In the genomic region with DNA sequence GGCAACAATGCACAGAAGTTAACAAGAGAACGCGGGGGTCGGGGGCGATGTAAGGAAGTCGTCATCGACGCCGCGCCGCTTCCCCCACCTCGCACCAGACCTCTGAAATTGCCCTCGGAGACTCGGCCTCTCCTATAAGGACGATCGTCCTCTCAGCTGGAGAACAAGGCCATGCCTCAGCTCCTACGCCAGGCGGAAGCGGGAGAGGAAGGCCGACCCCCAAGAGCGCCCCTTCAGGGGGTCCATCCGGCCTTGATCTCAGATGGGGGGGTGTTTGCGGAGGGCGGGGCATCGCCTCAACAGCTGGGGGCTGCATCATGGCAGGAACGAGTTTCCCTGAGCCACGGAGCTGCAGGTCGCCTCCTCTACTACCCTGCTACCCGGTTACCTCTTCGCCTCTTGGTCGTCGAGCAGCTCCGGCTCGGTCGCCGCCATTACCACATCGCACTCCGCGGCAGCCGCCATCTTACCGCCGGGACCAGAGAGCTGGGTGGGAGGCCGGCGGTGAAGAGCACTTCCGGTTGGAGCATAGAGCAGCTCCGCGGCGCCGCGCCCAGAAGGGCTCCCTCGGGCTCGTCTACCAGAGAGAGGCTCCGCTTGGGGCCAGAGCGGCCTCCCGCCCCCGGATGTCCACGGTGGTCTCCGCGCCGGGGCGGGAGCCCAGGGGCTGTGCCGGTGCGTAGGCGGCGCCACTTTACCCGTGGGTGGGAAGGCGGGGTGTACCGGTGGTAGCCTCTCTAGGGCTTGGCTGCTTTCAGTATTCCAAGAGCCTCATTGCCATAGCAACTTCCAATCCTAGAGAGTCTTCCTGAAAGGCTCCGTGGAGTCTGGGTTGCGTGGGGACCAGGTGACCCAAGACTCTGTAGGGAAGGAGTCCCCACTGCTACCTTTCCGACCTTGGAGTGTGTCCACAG, we compare ENCODE assay signal across 1 cellular context.
TF ChIP-seq lines count a peak whose summit lies in the region.

A gene with protein sequence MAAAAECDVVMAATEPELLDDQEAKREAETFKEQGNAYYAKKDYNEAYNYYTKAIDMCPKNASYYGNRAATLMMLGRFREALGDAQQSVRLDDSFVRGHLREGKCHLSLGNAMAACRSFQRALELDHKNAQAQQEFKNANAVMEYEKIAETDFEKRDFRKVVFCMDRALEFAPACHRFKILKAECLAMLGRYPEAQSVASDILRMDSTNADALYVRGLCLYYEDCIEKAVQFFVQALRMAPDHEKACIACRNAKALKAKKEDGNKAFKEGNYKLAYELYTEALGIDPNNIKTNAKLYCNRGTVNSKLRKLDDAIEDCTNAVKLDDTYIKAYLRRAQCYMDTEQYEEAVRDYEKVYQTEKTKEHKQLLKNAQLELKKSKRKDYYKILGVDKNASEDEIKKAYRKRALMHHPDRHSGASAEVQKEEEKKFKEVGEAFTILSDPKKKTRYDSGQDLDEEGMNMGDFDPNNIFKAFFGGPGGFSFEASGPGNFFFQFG (minus strand): TSS at position 488 of the 914 bp plus-strand sequence. CDS start 23 bp downstream, at position 465.

TF ChIP-seq in K562, 482 proteins besides CTCF, POLR2A, EP300 and RAD21 (continued from another document and continues in another):
- peak; percentile 96 to 99 (median 99) for TF ChIP-seq YY1 (IDR thresholded peaks at IDR 0.05; ENCODE audit: borderline replicate concordance in 1 of 3, control insufficient read depth in 1 of 3, extremely low read depth in 1 of 3, insufficient read depth in 3 of 3, insufficient read length in 1 of 3, insufficient replicate concordance in 2 of 3, low read depth in 1 of 3, low read length in 2 of 3)
- TF ChIP-seq, protein P1, sequence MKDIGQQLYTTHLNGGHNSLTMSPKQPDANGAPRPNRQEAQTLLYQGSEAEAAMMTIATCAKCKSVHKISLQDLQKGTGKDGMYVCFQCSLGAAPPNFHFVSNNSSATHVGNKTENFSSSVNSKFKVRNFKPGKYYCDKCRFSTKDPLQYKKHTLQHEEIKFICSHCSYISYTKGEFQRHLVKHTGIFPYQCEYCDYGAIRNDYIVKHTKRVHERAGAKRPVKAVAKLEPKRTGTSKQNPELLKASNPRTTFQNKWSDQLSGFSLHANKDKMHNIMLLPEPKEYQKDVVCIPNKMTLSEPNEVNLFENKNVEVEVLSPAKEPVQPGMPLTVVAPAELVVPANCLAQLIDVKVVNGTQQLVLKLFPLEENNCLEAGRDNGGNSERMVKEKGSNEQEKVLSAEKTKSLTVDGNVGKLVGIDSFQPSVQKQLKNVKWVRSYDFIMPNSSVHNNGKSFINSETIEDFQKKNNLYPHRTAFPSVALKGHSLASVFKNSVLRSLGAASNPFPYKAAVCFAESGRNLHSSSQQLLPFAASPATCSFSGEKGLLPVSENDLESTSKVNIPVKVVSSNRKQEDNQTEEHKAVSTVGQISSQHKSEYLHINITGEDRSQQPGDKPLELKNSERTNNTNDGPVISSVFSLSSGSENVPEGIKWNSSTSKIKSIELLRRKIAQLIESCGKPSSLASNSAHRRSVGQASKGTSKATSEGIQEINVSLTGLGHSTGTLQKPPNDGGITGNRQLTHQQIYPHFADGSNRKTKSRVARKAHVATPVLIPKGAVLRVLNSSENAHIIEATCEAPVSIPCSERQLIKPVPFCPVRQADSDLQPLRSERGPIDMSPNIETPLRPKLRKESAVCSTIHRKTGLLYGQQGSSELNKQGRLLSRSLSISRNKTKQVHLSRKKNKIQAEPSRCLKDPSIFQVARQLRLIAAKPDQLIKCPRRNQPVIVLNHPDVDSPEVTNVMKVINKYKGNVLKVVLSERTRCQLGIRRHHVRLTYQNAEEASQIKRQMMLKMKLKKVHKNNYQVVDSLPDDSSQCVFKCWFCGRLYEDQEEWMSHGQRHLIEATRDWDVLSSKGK (CRISPR knock-in tag; IDR thresholded peaks at IDR 0.05) = no peak
- TF ChIP-seq POLR2AphosphoS5 (IDR thresholded peaks at IDR 0.05; ENCODE audit: control insufficient read depth, insufficient read depth, low read depth, low read length) = peak; percentile 91
- TF ChIP-seq, protein P2, sequence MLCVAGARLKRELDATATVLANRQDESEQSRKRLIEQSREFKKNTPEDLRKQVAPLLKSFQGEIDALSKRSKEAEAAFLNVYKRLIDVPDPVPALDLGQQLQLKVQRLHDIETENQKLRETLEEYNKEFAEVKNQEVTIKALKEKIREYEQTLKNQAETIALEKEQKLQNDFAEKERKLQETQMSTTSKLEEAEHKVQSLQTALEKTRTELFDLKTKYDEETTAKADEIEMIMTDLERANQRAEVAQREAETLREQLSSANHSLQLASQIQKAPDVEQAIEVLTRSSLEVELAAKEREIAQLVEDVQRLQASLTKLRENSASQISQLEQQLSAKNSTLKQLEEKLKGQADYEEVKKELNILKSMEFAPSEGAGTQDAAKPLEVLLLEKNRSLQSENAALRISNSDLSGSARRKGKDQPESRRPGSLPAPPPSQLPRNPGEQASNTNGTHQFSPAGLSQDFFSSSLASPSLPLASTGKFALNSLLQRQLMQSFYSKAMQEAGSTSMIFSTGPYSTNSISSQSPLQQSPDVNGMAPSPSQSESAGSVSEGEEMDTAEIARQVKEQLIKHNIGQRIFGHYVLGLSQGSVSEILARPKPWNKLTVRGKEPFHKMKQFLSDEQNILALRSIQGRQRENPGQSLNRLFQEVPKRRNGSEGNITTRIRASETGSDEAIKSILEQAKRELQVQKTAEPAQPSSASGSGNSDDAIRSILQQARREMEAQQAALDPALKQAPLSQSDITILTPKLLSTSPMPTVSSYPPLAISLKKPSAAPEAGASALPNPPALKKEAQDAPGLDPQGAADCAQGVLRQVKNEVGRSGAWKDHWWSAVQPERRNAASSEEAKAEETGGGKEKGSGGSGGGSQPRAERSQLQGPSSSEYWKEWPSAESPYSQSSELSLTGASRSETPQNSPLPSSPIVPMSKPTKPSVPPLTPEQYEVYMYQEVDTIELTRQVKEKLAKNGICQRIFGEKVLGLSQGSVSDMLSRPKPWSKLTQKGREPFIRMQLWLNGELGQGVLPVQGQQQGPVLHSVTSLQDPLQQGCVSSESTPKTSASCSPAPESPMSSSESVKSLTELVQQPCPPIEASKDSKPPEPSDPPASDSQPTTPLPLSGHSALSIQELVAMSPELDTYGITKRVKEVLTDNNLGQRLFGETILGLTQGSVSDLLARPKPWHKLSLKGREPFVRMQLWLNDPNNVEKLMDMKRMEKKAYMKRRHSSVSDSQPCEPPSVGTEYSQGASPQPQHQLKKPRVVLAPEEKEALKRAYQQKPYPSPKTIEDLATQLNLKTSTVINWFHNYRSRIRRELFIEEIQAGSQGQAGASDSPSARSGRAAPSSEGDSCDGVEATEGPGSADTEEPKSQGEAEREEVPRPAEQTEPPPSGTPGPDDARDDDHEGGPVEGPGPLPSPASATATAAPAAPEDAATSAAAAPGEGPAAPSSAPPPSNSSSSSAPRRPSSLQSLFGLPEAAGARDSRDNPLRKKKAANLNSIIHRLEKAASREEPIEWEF (CRISPR knock-in tag; IDR thresholded peaks at IDR 0.05) = no peak
- TF ChIP-seq, protein P3, sequence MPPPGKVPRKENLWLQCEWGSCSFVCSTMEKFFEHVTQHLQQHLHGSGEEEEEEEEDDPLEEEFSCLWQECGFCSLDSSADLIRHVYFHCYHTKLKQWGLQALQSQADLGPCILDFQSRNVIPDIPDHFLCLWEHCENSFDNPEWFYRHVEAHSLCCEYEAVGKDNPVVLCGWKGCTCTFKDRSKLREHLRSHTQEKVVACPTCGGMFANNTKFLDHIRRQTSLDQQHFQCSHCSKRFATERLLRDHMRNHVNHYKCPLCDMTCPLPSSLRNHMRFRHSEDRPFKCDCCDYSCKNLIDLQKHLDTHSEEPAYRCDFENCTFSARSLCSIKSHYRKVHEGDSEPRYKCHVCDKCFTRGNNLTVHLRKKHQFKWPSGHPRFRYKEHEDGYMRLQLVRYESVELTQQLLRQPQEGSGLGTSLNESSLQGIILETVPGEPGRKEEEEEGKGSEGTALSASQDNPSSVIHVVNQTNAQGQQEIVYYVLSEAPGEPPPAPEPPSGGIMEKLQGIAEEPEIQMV (tag; conservative IDR thresholded peaks at IDR 0.05; ENCODE audit: low read depth) = no peak
- peak; percentile 5; the same call in 1 of the 2 replicates for TF ChIP-seq KAT7 (CRISPR knock-in tag; IDR thresholded peaks at IDR 0.05; ENCODE audit: borderline replicate concordance)
- TF ChIP-seq ZNF583 (CRISPR knock-in tag; IDR thresholded peaks at IDR 0.05) = no peak
- TF ChIP-seq, protein P4, sequence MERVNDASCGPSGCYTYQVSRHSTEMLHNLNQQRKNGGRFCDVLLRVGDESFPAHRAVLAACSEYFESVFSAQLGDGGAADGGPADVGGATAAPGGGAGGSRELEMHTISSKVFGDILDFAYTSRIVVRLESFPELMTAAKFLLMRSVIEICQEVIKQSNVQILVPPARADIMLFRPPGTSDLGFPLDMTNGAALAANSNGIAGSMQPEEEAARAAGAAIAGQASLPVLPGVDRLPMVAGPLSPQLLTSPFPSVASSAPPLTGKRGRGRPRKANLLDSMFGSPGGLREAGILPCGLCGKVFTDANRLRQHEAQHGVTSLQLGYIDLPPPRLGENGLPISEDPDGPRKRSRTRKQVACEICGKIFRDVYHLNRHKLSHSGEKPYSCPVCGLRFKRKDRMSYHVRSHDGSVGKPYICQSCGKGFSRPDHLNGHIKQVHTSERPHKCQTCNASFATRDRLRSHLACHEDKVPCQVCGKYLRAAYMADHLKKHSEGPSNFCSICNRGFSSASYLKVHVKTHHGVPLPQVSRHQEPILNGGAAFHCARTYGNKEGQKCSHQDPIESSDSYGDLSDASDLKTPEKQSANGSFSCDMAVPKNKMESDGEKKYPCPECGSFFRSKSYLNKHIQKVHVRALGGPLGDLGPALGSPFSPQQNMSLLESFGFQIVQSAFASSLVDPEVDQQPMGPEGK (CRISPR knock-in tag; IDR thresholded peaks at IDR 0.05; ENCODE audit: borderline replicate concordance) = peak; percentile 50; the same call in 1 of the 2 replicates
- TF ChIP-seq, protein P5, sequence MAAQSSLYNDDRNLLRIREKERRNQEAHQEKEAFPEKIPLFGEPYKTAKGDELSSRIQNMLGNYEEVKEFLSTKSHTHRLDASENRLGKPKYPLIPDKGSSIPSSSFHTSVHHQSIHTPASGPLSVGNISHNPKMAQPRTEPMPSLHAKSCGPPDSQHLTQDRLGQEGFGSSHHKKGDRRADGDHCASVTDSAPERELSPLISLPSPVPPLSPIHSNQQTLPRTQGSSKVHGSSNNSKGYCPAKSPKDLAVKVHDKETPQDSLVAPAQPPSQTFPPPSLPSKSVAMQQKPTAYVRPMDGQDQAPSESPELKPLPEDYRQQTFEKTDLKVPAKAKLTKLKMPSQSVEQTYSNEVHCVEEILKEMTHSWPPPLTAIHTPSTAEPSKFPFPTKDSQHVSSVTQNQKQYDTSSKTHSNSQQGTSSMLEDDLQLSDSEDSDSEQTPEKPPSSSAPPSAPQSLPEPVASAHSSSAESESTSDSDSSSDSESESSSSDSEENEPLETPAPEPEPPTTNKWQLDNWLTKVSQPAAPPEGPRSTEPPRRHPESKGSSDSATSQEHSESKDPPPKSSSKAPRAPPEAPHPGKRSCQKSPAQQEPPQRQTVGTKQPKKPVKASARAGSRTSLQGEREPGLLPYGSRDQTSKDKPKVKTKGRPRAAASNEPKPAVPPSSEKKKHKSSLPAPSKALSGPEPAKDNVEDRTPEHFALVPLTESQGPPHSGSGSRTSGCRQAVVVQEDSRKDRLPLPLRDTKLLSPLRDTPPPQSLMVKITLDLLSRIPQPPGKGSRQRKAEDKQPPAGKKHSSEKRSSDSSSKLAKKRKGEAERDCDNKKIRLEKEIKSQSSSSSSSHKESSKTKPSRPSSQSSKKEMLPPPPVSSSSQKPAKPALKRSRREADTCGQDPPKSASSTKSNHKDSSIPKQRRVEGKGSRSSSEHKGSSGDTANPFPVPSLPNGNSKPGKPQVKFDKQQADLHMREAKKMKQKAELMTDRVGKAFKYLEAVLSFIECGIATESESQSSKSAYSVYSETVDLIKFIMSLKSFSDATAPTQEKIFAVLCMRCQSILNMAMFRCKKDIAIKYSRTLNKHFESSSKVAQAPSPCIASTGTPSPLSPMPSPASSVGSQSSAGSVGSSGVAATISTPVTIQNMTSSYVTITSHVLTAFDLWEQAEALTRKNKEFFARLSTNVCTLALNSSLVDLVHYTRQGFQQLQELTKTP (IDR thresholded peaks at IDR 0.05; ENCODE audit: low read depth in 1 of 2, partially characterized antibody in 2 of 2) = peak in 1 of 2 experiments; percentile 20
- TF ChIP-seq RBM39 (optimal IDR thresholded peaks at IDR 0.05; ENCODE audit: low read depth, low read length) = no peak
- TF ChIP-seq, protein P6, sequence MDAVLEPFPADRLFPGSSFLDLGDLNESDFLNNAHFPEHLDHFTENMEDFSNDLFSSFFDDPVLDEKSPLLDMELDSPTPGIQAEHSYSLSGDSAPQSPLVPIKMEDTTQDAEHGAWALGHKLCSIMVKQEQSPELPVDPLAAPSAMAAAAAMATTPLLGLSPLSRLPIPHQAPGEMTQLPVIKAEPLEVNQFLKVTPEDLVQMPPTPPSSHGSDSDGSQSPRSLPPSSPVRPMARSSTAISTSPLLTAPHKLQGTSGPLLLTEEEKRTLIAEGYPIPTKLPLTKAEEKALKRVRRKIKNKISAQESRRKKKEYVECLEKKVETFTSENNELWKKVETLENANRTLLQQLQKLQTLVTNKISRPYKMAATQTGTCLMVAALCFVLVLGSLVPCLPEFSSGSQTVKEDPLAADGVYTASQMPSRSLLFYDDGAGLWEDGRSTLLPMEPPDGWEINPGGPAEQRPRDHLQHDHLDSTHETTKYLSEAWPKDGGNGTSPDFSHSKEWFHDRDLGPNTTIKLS (IDR thresholded peaks at IDR 0.05; ENCODE audit: borderline replicate concordance, low read depth) = peak; percentile 97
- 0 out of 2 replicates have a peak, but pooled peaks have one; percentile 13 for TF ChIP-seq SMARCA5 (IDR thresholded peaks at IDR 0.05)
- no peak for TF ChIP-seq NEUROD1 (IDR thresholded peaks at IDR 0.05; ENCODE audit: borderline replicate concordance, low read depth, low read length, partially characterized antibody)
- no peak for TF ChIP-seq NR2C2 (CRISPR knock-in tag; IDR thresholded peaks at IDR 0.05)
- peak; percentile 76 for TF ChIP-seq NR2C2 (tag; IDR thresholded peaks at IDR 0.05)
- TF ChIP-seq ARNT (IDR thresholded peaks at IDR 0.05) = 0 out of 4 replicates have a peak, but pooled peaks have one; percentile 18
- peak; percentile 58 for TF ChIP-seq TEAD4 (IDR thresholded peaks at IDR 0.05; ENCODE audit: low read length)
- TF ChIP-seq TEAD4 (CRISPR knock-in tag; IDR thresholded peaks at IDR 0.05; ENCODE audit: borderline replicate concordance) = no peak
- TF ChIP-seq, protein P7, sequence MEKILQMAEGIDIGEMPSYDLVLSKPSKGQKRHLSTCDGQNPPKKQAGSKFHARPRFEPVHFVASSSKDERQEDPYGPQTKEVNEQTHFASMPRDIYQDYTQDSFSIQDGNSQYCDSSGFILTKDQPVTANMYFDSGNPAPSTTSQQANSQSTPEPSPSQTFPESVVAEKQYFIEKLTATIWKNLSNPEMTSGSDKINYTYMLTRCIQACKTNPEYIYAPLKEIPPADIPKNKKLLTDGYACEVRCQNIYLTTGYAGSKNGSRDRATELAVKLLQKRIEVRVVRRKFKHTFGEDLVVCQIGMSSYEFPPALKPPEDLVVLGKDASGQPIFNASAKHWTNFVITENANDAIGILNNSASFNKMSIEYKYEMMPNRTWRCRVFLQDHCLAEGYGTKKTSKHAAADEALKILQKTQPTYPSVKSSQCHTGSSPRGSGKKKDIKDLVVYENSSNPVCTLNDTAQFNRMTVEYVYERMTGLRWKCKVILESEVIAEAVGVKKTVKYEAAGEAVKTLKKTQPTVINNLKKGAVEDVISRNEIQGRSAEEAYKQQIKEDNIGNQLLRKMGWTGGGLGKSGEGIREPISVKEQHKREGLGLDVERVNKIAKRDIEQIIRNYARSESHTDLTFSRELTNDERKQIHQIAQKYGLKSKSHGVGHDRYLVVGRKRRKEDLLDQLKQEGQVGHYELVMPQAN (IDR thresholded peaks at IDR 0.05; ENCODE audit: borderline replicate concordance) = peak; percentile 57
- 0 out of 2 replicates have a peak, but pooled peaks have one; percentile 21 for TF ChIP-seq ZNF76 (CRISPR knock-in tag; IDR thresholded peaks at IDR 0.05; ENCODE audit: borderline replicate concordance)
- TF ChIP-seq ZNF347 (CRISPR knock-in tag; IDR thresholded peaks at IDR 0.05; ENCODE audit: low read depth) = no peak
- peak; percentile 94 for TF ChIP-seq RFX1 (IDR thresholded peaks at IDR 0.05)
